ENCODE assay signal across 2 cellular contexts in genomic region chr19:805600-806550, GRCh38.
TF ChIP-seq lines count a peak whose summit lies in the region.

No MANE protein-coding gene starts in this region.

TF ChIP-seq in GM23338, 12 proteins besides CTCF, POLR2A, EP300 and RAD21:
- TF ChIP-seq REST (IDR thresholded peaks at IDR 0.05; ENCODE audit: unreplicated experiment) (no peak), EZH2 (IDR thresholded peaks at IDR 0.05; ENCODE audit: low read depth, unreplicated experiment) (no peak), ZNF462 (CRISPR knock-in tag; IDR thresholded peaks at IDR 0.05) (no peak), CREB1 (CRISPR knock-in tag; IDR thresholded peaks at IDR 0.05; ENCODE audit: low read depth) (no peak), POLR2AphosphoS5 (IDR thresholded peaks at IDR 0.05; ENCODE audit: low read depth) (no peak), ZNF331 (CRISPR knock-in tag; IDR thresholded peaks at IDR 0.05; ENCODE audit: low read depth) (no peak), EZH2phosphoT487 (IDR thresholded peaks at IDR 0.05; ENCODE audit: unreplicated experiment) (no peak), NANOG (IDR thresholded peaks at IDR 0.05; ENCODE audit: borderline replicate concordance) (no peak), STAT1 (IDR thresholded peaks at IDR 0.05; ENCODE audit: unreplicated experiment) (no peak), JUNB (IDR thresholded peaks at IDR 0.05; ENCODE audit: unreplicated experiment) (no peak), ZNF114 (CRISPR knock-in tag; IDR thresholded peaks at IDR 0.05) (no peak)
- TF ChIP-seq, protein P1, sequence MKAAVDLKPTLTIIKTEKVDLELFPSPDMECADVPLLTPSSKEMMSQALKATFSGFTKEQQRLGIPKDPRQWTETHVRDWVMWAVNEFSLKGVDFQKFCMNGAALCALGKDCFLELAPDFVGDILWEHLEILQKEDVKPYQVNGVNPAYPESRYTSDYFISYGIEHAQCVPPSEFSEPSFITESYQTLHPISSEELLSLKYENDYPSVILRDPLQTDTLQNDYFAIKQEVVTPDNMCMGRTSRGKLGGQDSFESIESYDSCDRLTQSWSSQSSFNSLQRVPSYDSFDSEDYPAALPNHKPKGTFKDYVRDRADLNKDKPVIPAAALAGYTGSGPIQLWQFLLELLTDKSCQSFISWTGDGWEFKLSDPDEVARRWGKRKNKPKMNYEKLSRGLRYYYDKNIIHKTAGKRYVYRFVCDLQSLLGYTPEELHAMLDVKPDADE (IDR thresholded peaks at IDR 0.05) = no peak

TF ChIP-seq in H1, 55 proteins besides CTCF, POLR2A, EP300 and RAD21:
- TF ChIP-seq PHF8 (conservative IDR thresholded peaks at IDR 0.05; ENCODE audit: low read depth, low read length) (no peak), POLR2AphosphoS5 (IDR thresholded peaks at IDR 0.05; ENCODE audit: low read depth, low read length) (peak; percentile 30), SIN3A (conservative IDR thresholded peaks at IDR 0.05 in 1 of 2, IDR thresholded peaks at IDR 0.05 in 1 of 2; ENCODE audit: low read depth in 1 of 2, low read length in 2 of 2) (no peak), TEAD4 (IDR thresholded peaks at IDR 0.05; ENCODE audit: low read depth, low read length) (no peak), NANOG (IDR thresholded peaks at IDR 0.05; ENCODE audit: insufficient read depth, low read depth, low read length, poor library complexity, severe bottlenecking) (no peak), CHD2 (IDR thresholded peaks at IDR 0.05; ENCODE audit: low read length) (no peak), JUN (IDR thresholded peaks at IDR 0.05; ENCODE audit: low read depth, low read length) (no peak)
TF ChIP-seq in H1: peak in this region for 1.
